3 cellular contexts compared by ENCODE assay signal in the genomic region with DNA sequence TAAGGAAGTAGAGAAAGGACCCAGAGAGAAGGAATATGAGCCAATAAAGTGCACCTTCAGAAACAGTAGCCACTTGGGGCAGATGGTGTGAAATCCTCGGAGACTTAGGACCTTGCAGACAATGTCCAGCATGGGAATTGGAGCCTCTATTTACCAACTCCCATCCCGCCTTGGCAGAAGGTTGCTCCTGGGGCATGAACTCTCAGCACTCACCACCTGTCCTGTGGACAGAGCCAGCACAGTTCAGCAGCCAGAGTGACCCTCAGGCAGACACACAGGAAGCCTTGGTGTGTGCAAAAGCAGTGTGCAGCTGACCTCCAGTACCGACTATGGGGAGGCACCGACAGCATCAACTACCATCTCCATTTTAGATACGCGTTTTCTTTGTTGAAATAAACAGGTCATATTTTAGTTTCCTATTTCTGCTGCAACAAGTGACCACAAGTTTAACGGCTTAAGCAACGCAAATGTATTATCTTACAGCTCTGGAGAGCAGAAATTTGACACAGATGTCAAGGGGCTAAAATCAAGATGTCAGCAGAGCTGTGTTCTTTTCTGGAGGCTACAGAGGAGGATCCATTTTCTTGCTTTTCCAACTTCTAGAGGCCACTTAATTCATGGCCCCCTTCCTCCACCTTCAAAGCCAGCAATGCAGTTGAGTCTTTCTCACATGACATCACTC.
"Had no signal": no experiment of that assay in that cellular context is flagged by ENCODE, and none has a peak within 500 bp of the region (broad histone marks: within the 10 kb centered on the region; RNA-seq: fewer than 3 reads in every experiment).

No MANE protein-coding gene starts in this region.

- DNase-seq: GDM1, GF-D8 had no signal

- ATAC-seq: GM12878 had no signal

- H3K4me3 ChIP-seq: GM12878 had no signal
